ENCODE assay signal across 1 cellular context in genomic region chr14:37669242-37669641, GRCh38.
TF ChIP-seq lines count a peak whose summit lies in the region.

No MANE protein-coding gene starts in this region.

TF ChIP-seq in HCT116, 20 proteins besides CTCF, POLR2A, EP300 and RAD21 (continued from another document):
- TF ChIP-seq ZBTB33 (IDR thresholded peaks at IDR 0.05; ENCODE audit: extremely low read depth, insufficient replicate concordance, low read length) (no peak), TCF7L2 (IDR thresholded peaks at IDR 0.05; ENCODE audit: borderline replicate concordance, extremely low read depth, insufficient read depth, insufficient read length) (no peak)
